In genomic region chr17:1916339-1916738, GRCh38 we compare ENCODE assay signal across 20 cellular contexts.
"Had no signal": no experiment of that assay in that cellular context is flagged by ENCODE, and none has a peak within 500 bp of the region (broad histone marks: within the 10 kb centered on the region; RNA-seq: fewer than 3 reads in every experiment).

No MANE protein-coding gene starts in this region.

- H3K27ac ChIP-seq: cardiac muscle cell, gastroesophageal sphincter, heart right ventricle, parathyroid adenoma, right lobe of liver, tibial nerve, vagina, VCaP had no signal

- H3K27me3 ChIP-seq: right lobe of liver, vagina had no signal

- H3K9ac ChIP-seq: parathyroid adenoma had no signal

- H3K36me3 Mint-ChIP-seq: natural killer cell had no signal

- H3K9me3 ChIP-seq: gastroesophageal sphincter, heart right ventricle, right lobe of liver, tibial nerve, vagina had no signal

- H3K4me1 Mint-ChIP-seq: immature natural killer cell, natural killer cell had no signal

- H2AFZ ChIP-seq: parathyroid adenoma had no signal

- H3K79me2 ChIP-seq: parathyroid adenoma had no signal

- H3K4me1 ChIP-seq: gastroesophageal sphincter, heart right ventricle, parathyroid adenoma, right lobe of liver, tibial nerve, vagina had no signal

- DNase-seq: activated CD4-positive, alpha-beta T cell treated with anti-CD3 and anti-CD28 coated beads for 1 hour; activated gamma-delta T cell treated with Interleukin-2 at 50 U/mL for 16 hours; amniotic stem cell; effector CD8-positive, alpha-beta T cell; heart right ventricle; immature natural killer cell; natural killer cell; stimulated activated CD4-positive, alpha-beta T cell treated with anti-CD3 and anti-CD28 coated beads, Interleukin-15, amount 100 ng/mL, for 24 hours; stimulated activated CD4-positive, alpha-beta T cell treated with anti-CD3 and anti-CD28 coated beads, Interleukin-2, amount 100 ng/mL, for 48 hours had no signal

- H3K4me3 Mint-ChIP-seq: activated naive CD8-positive, alpha-beta T cell; dendritic cell treated with granulocyte-macrophage colony-stimulating factor and Interleukin-4, amounts not matched to agents 40 ng/mL and 50 ng/mL, for 4 days; immature natural killer cell; natural killer cell; stimulated activated naive CD8-positive, alpha-beta T cell treated with anti-CD3 and anti-CD28 coated beads, Interleukin-15, Interleukin-2, amounts not matched to agents 100 ng/mL and 50 ng/mL, for 24 hours had no signal

- H3K9me3 Mint-ChIP-seq: dendritic cell treated with granulocyte-macrophage colony-stimulating factor and Interleukin-4, amounts not matched to agents 40 ng/mL and 50 ng/mL, for 4 days; immature natural killer cell; natural killer cell; stimulated activated naive CD8-positive, alpha-beta T cell treated with anti-CD3 and anti-CD28 coated beads, Interleukin-15, Interleukin-2, amounts not matched to agents 100 ng/mL and 50 ng/mL, for 24 hours had no signal

- H3K4me3 ChIP-seq: cardiac muscle cell, gastroesophageal sphincter, heart right ventricle, right lobe of liver, tibial nerve, vagina had no signal

- H3K36me3 ChIP-seq: cardiac muscle cell, gastroesophageal sphincter, heart right ventricle, right lobe of liver, tibial nerve, vagina had no signal

- H3K27ac Mint-ChIP-seq: activated naive CD8-positive, alpha-beta T cell; dendritic cell treated with granulocyte-macrophage colony-stimulating factor and Interleukin-4, amounts not matched to agents 40 ng/mL and 50 ng/mL, for 4 days; immature natural killer cell; natural killer cell; stimulated activated naive CD8-positive, alpha-beta T cell treated with anti-CD3 and anti-CD28 coated beads, Interleukin-15, Interleukin-2, amounts not matched to agents 100 ng/mL and 50 ng/mL, for 24 hours had no signal

- ATAC-seq: esophagus mucosa, gastroesophageal sphincter, heart right ventricle, natural killer cell had no signal
